ENCODE assay signal across 1 cellular context in genomic region chr1:77279929-77280328, GRCh38.
TF ChIP-seq lines count a peak whose summit lies in the region.

No MANE protein-coding gene starts in this region.

TF ChIP-seq in HepG2, 621 proteins besides CTCF, POLR2A, EP300 and RAD21:
- TF ChIP-seq ZNF576 (CRISPR knock-in tag; IDR thresholded peaks at IDR 0.05): no peak
- no peak for TF ChIP-seq PBX3 (CRISPR knock-in tag; IDR thresholded peaks at IDR 0.05; ENCODE audit: borderline replicate concordance)
- no peak for TF ChIP-seq ZNF775 (CRISPR knock-in tag; IDR thresholded peaks at IDR 0.05; ENCODE audit: borderline replicate concordance)
- TF ChIP-seq IRF1 (CRISPR knock-in tag; IDR thresholded peaks at IDR 0.05; ENCODE audit: low read depth): no peak
- TF ChIP-seq KAT8 (CRISPR knock-in tag; IDR thresholded peaks at IDR 0.05): no peak
- no peak for TF ChIP-seq MTA1 (CRISPR knock-in tag; IDR thresholded peaks at IDR 0.05; ENCODE audit: borderline replicate concordance)
- no peak for TF ChIP-seq ZNF691 (CRISPR knock-in tag; IDR thresholded peaks at IDR 0.05; ENCODE audit: borderline replicate concordance, low read depth)
- no peak for TF ChIP-seq CBX1 (IDR thresholded peaks at IDR 0.05; ENCODE audit: low read depth)
- no peak for TF ChIP-seq SNRNP70 (IDR thresholded peaks at IDR 0.05; ENCODE audit: low read depth, low read length)
- TF ChIP-seq TIGD3 (CRISPR knock-in tag; IDR thresholded peaks at IDR 0.05; ENCODE audit: borderline replicate concordance): no peak
- TF ChIP-seq SOX6 (IDR thresholded peaks at IDR 0.05): no peak
- TF ChIP-seq SOX6 (CRISPR knock-in tag; IDR thresholded peaks at IDR 0.05): no peak
- TF ChIP-seq ZXDC (CRISPR knock-in tag; IDR thresholded peaks at IDR 0.05): no peak
- no peak for TF ChIP-seq ZNF672 (CRISPR knock-in tag; IDR thresholded peaks at IDR 0.05)
- TF ChIP-seq JUND (CRISPR knock-in tag; IDR thresholded peaks at IDR 0.05): no peak
- no peak for TF ChIP-seq ATM (IDR thresholded peaks at IDR 0.05; ENCODE audit: borderline replicate concordance)
- no peak for TF ChIP-seq MED13 (CRISPR knock-in tag; IDR thresholded peaks at IDR 0.05)
- TF ChIP-seq ZNF605 (CRISPR knock-in tag; IDR thresholded peaks at IDR 0.05): no peak
- TF ChIP-seq CREB1 (IDR thresholded peaks at IDR 0.05): no peak
- TF ChIP-seq CREB1 (CRISPR knock-in tag; IDR thresholded peaks at IDR 0.05): no peak
- no peak for TF ChIP-seq ADNP (CRISPR knock-in tag; IDR thresholded peaks at IDR 0.05)
- TF ChIP-seq ZNF510 (CRISPR knock-in tag; IDR thresholded peaks at IDR 0.05; ENCODE audit: low read depth): no peak
